8 cellular contexts compared by ENCODE assay signal in genomic region chr13:45554604-45555109, GRCh38.
"Had no signal": no experiment of that assay in that cellular context is flagged by ENCODE, and none has a peak within 500 bp of the region (broad histone marks: within the 10 kb centered on the region; RNA-seq: fewer than 3 reads in every experiment).

No MANE protein-coding gene starts in this region.

- H3K4me3 Mint-ChIP-seq: H9, IgD-negative memory B cell had no signal

- H3K4me3 ChIP-seq: GM23248 had no signal

- ATAC-seq: HepG2 had no signal

- H3K4me1 Mint-ChIP-seq: H9 had no signal

- DNase-seq: GM23248, GOT3, H9, HCEC 1CT, KBM-7 had no signal

- H3K27ac Mint-ChIP-seq: H9, IgD-negative memory B cell had no signal

- H3K27ac ChIP-seq: GM23248, HL-60 had no signal
